Comparison of ENCODE assay signal across 28 cellular contexts in the genomic region with DNA sequence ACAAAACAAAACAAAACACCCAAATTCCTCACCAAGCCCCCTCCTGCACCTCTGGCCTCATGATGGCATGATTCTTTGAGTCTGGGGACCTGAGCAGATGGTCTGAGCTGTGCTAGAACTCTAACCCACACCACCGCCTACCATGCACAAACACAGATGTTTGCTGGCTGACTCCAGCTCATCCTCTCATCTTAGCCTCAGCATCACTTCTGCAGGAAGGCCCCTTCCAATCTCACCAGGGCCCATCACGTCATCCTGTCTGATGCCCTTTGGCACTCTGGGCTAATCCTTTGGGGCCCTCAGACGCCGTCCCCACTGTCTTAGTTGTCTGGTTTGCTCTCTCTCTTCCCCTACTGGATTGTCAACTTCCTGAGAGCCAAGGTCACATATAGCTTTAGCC.
"Had no signal": no experiment of that assay in that cellular context is flagged by ENCODE, and none has a peak within 500 bp of the region (broad histone marks: within the 10 kb centered on the region; RNA-seq: fewer than 3 reads in every experiment).

No MANE protein-coding gene starts in this region.

- H3K27ac ChIP-seq: brain microvascular endothelial cell, esophagus muscularis mucosa, foreskin keratinocyte, gastrocnemius medialis had no signal

- H3K36me3 ChIP-seq: brain microvascular endothelial cell, esophagus muscularis mucosa, gastrocnemius medialis, heart left ventricle had no signal

- H3K27me3 ChIP-seq: brain microvascular endothelial cell, foreskin keratinocyte, gastrocnemius medialis had no signal

- H3K4me1 Mint-ChIP-seq: activated CD4-positive, alpha-beta T cell treated with anti-CD3 and anti-CD28 coated beads for 36 hours; activated CD4-positive, alpha-beta T cell treated with anti-CD3 and anti-CD28 coated beads, Interleukin-2, amount 10 ng/mL, durations not matched to agents 24 days and 14 days; activated CD8-positive, alpha-beta memory T cell treated with anti-CD3 and anti-CD28 coated beads, Interleukin-2, amount 10 ng/mL, durations not matched to agents 7 days and 5 days; activated naive CD4-positive, alpha-beta T cell treated with anti-CD3 and anti-CD28 coated beads, Interleukin-2, amount 10 ng/mL, durations not matched to agents 7 days and 5 days; activated naive CD8-positive, alpha-beta T cell treated with anti-CD3 and anti-CD28 coated beads, Interleukin-2, amount 10 ng/mL, durations not matched to agents 7 days and 5 days; central memory CD8-positive, alpha-beta T cell; endodermal cell had no signal

- H3K27ac Mint-ChIP-seq: activated CD4-positive, alpha-beta memory T cell treated with anti-CD3 and anti-CD28 coated beads for 36 hours; activated CD4-positive, alpha-beta T cell treated with anti-CD3 and anti-CD28 coated beads for 36 hours; activated CD4-positive, alpha-beta T cell treated with anti-CD3 and anti-CD28 coated beads, Interleukin-2, amount 10 ng/mL, durations not matched to agents 24 days and 14 days; activated CD8-positive, alpha-beta memory T cell treated with anti-CD3 and anti-CD28 coated beads, Interleukin-2, amount 10 ng/mL, durations not matched to agents 7 days and 5 days; activated CD8-positive, alpha-beta T cell treated with anti-CD3 and anti-CD28 coated beads, Interleukin-2, amount 10 ng/mL, durations not matched to agents 7 days and 5 days; activated naive CD4-positive, alpha-beta T cell treated with anti-CD3 and anti-CD28 coated beads, Interleukin-2, amount 10 ng/mL, durations not matched to agents 7 days and 5 days; activated naive CD4-positive, alpha-beta T cell treated with anti-CD3 and anti-CD28 coated beads, Interleukin-2, amount 50 U/mL, for 72 hours; activated naive CD8-positive, alpha-beta T cell treated with anti-CD3 and anti-CD28 coated beads, Interleukin-2, amount 10 ng/mL, durations not matched to agents 7 days and 5 days; activated T-helper 1 cell treated with anti-CD3 and anti-CD28 coated beads, Interleukin-12 subunit alpha, Interleukin-12 subunit beta, Interleukin-2, Interleukin-4 antibody, amounts not matched to agents 30 ng/mL and 10 ng/mL and 1 ng/mL, durations not matched to agents 14 hours and 24 hours and 36 hours; activated T-helper 2 cell treated with anti-CD3 and anti-CD28 coated beads, Interferon-gamma antibody, Interleukin-2, Interleukin-4, amounts not matched to agents 10 μg/mL and 5 μg/mL and 100 μg/mL, durations not matched to agents 14 hours and 24 hours and 36 hours; endodermal cell had no signal

- H3K4me1 ChIP-seq: foreskin keratinocyte, gastrocnemius medialis had no signal

- H3K27me3 Mint-ChIP-seq: activated naive CD8-positive, alpha-beta T cell treated with anti-CD3 and anti-CD28 coated beads, Interleukin-2, amount 10 ng/mL, durations not matched to agents 7 days and 5 days had no signal

- H3K9me3 Mint-ChIP-seq: activated CD4-positive, alpha-beta memory T cell treated with anti-CD3 and anti-CD28 coated beads for 36 hours; activated CD4-positive, alpha-beta T cell treated with anti-CD3 and anti-CD28 coated beads, Interleukin-2, amount 10 ng/mL, durations not matched to agents 24 days and 14 days; activated naive CD4-positive, alpha-beta T cell treated with anti-CD3 and anti-CD28 coated beads, Interleukin-2, amount 10 ng/mL, durations not matched to agents 7 days and 5 days; activated naive CD4-positive, alpha-beta T cell treated with anti-CD3 and anti-CD28 coated beads, Interleukin-2, amount 50 U/mL, for 72 hours; activated naive CD8-positive, alpha-beta T cell treated with anti-CD3 and anti-CD28 coated beads, Interleukin-2, amount 10 ng/mL, durations not matched to agents 7 days and 5 days; activated T-helper 1 cell treated with anti-CD3 and anti-CD28 coated beads, Interleukin-12 subunit alpha, Interleukin-12 subunit beta, Interleukin-2, Interleukin-4 antibody, amounts not matched to agents 30 ng/mL and 10 ng/mL and 1 ng/mL, durations not matched to agents 14 hours and 24 hours and 36 hours; activated T-helper 2 cell treated with anti-CD3 and anti-CD28 coated beads, Interferon-gamma antibody, Interleukin-2, Interleukin-4, amounts not matched to agents 10 μg/mL and 5 μg/mL and 100 μg/mL, durations not matched to agents 14 hours and 24 hours and 36 hours; central memory CD8-positive, alpha-beta T cell; endodermal cell had no signal

- DNase-seq: activated CD4-positive, alpha-beta memory T cell treated with anti-CD3 and anti-CD28 coated beads for 36 hours; activated CD4-positive, alpha-beta T cell treated with anti-CD3 and anti-CD28 coated beads for 36 hours; activated CD4-positive, alpha-beta T cell treated with anti-CD3 and anti-CD28 coated beads, Interleukin-2, amount 10 ng/mL, durations not matched to agents 24 days and 14 days; activated CD4-positive, CD25-positive, alpha-beta regulatory T cell; activated CD4-positive, CD25-positive, alpha-beta regulatory T cell treated with anti-CD3 and anti-CD28 coated beads, Interleukin-2, amount 50 U/mL, for 72 hours; activated CD8-positive, alpha-beta memory T cell treated with anti-CD3 and anti-CD28 coated beads, Interleukin-2, amount 10 ng/mL, durations not matched to agents 7 days and 5 days; activated CD8-positive, alpha-beta memory T cell treated with anti-CD3 and anti-CD28 coated beads, Interleukin-2, amount 50 U/mL, for 4 hours; activated CD8-positive, alpha-beta T cell treated with anti-CD3 and anti-CD28 coated beads, Interleukin-2, amount 10 ng/mL, durations not matched to agents 7 days and 5 days; activated effector memory CD4-positive, alpha-beta T cell treated with anti-CD3 and anti-CD28 coated beads, Interleukin-2, amount 50 U/mL, for 16 hours; activated naive CD4-positive, alpha-beta T cell treated with anti-CD3 and anti-CD28 coated beads, Interleukin-2, amount 10 ng/mL, durations not matched to agents 7 days and 5 days; activated naive CD8-positive, alpha-beta T cell treated with anti-CD3 and anti-CD28 coated beads, Interleukin-2, amount 10 ng/mL, durations not matched to agents 7 days and 5 days; activated T-cell treated with anti-CD3 and anti-CD28 coated beads, Interleukin-2, amount 50 U/mL, for 1 hour; activated T-cell treated with anti-CD3 and anti-CD28 coated beads, Interleukin-2, amount 50 U/mL, for 48 hours; anterior cingulate cortex; brain microvascular endothelial cell; effector memory CD4-positive, alpha-beta T cell; endodermal cell; erythroblast; foreskin keratinocyte; gastrocnemius medialis; glutamatergic neuron; heart left ventricle; T-helper 2 cell had no signal

- H3K4me3 Mint-ChIP-seq: activated CD4-positive, alpha-beta memory T cell treated with anti-CD3 and anti-CD28 coated beads for 36 hours; activated CD4-positive, alpha-beta T cell treated with anti-CD3 and anti-CD28 coated beads for 36 hours; activated CD4-positive, alpha-beta T cell treated with anti-CD3 and anti-CD28 coated beads, Interleukin-2, amount 10 ng/mL, durations not matched to agents 24 days and 14 days; activated CD8-positive, alpha-beta memory T cell treated with anti-CD3 and anti-CD28 coated beads, Interleukin-2, amount 10 ng/mL, durations not matched to agents 7 days and 5 days; activated CD8-positive, alpha-beta T cell treated with anti-CD3 and anti-CD28 coated beads, Interleukin-2, amount 10 ng/mL, durations not matched to agents 7 days and 5 days; activated naive CD4-positive, alpha-beta T cell treated with anti-CD3 and anti-CD28 coated beads, Interleukin-2, amount 10 ng/mL, durations not matched to agents 7 days and 5 days; activated naive CD8-positive, alpha-beta T cell treated with anti-CD3 and anti-CD28 coated beads, Interleukin-2, amount 10 ng/mL, durations not matched to agents 7 days and 5 days; activated T-helper 1 cell treated with anti-CD3 and anti-CD28 coated beads, Interleukin-12 subunit alpha, Interleukin-12 subunit beta, Interleukin-2, Interleukin-4 antibody, amounts not matched to agents 30 ng/mL and 10 ng/mL and 1 ng/mL, durations not matched to agents 14 hours and 24 hours and 36 hours; central memory CD8-positive, alpha-beta T cell; endodermal cell had no signal

- H3K36me3 Mint-ChIP-seq: activated CD4-positive, alpha-beta memory T cell treated with anti-CD3 and anti-CD28 coated beads for 36 hours; activated CD8-positive, alpha-beta memory T cell treated with anti-CD3 and anti-CD28 coated beads, Interleukin-2, amount 10 ng/mL, durations not matched to agents 7 days and 5 days; activated naive CD4-positive, alpha-beta T cell treated with anti-CD3 and anti-CD28 coated beads, Interleukin-2, amount 10 ng/mL, durations not matched to agents 7 days and 5 days; activated naive CD4-positive, alpha-beta T cell treated with anti-CD3 and anti-CD28 coated beads, Interleukin-2, amount 50 U/mL, for 72 hours; activated naive CD8-positive, alpha-beta T cell treated with anti-CD3 and anti-CD28 coated beads, Interleukin-2, amount 10 ng/mL, durations not matched to agents 7 days and 5 days had no signal

- H3K4me3 ChIP-seq: esophagus muscularis mucosa, gastrocnemius medialis, heart left ventricle had no signal

- H3K9me3 ChIP-seq: esophagus muscularis mucosa, gastrocnemius medialis, heart left ventricle had no signal

- ATAC-seq: activated CD4-positive, alpha-beta T cell treated with anti-CD3 and anti-CD28 coated beads for 36 hours; activated CD8-positive, alpha-beta memory T cell treated with anti-CD3 and anti-CD28 coated beads, Interleukin-2, amount 10 ng/mL, durations not matched to agents 7 days and 5 days; activated CD8-positive, alpha-beta T cell treated with anti-CD3 and anti-CD28 coated beads, Interleukin-2, amount 10 ng/mL, durations not matched to agents 7 days and 5 days; activated naive CD4-positive, alpha-beta T cell treated with anti-CD3 and anti-CD28 coated beads, Interleukin-2, amount 50 U/mL, for 72 hours; foreskin keratinocyte; gastrocnemius medialis; heart left ventricle had no signal
